In genomic region chr4:145524535-145524934, GRCh38 we compare ENCODE assay signal across 25 cellular contexts. TPM values are rescaled to one million over a fixed set of nuclear protein-coding genes. Genes with fewer than 3 reads are reported as not detected.
A peak's percentile ranks its signal among the peaks of the same experiment; 100 is the strongest.
DNase-seq lines count a peak whose midpoint lies in the region; ATAC-seq and TF ChIP-seq lines count a peak whose summit lies in the region.
"Had no signal": no experiment of that assay in that cellular context is flagged by ENCODE, and none has a peak within 500 bp of the region (broad histone marks: within the 10 kb centered on the region; RNA-seq: fewer than 3 reads in every experiment).

No MANE protein-coding gene starts in this region.

- TF ChIP-seq CTCF in DOHH2 (IDR thresholded peaks at IDR 0.05; ENCODE audit: low read depth, low read length, poor library complexity, severe bottlenecking) = no peak
- TF ChIP-seq CTCF in nephron (IDR thresholded peaks at IDR 0.05; ENCODE audit: unreplicated experiment in 3 of 3) = no peak
- TF ChIP-seq CTCF in upper lobe of left lung (IDR thresholded peaks at IDR 0.05) = no peak

- no peaks in the 10 kb centered on the region for H4K20me1 ChIP-seq in DOHH2 (ENCODE audit: control insufficient read depth, insufficient read depth, low read depth, low read length)

- H3K27ac ChIP-seq in DOHH2 (ENCODE audit: low read depth, low read length) (peak overlapping the region; percentile 96), SJCRH30 (peak overlapping the region; percentile 95), upper lobe of left lung (no peak overlapping the region)
- H3K27ac ChIP-seq: parathyroid adenoma, SJSA1, vagina had no signal

- H3K9me2 ChIP-seq in DOHH2 (replicated peaks; ENCODE audit: control insufficient read depth, low read length) = no peaks in the 10 kb centered on the region

- DNase-seq in SJCRH30 = peak; percentile 9 to 60
- DNase-seq in upper lobe of left lung = no peak
- DNase-seq in activated CD4-positive, alpha-beta T cell treated with anti-CD3 and anti-CD28 coated beads for 1 hour = no peak
- DNase-seq: activated CD4-positive, alpha-beta memory T cell treated with anti-CD3 and anti-CD28 coated beads, Interleukin-2, amount 10 ng/mL, durations not matched to agents 7 days and 5 days; activated naive CD4-positive, alpha-beta T cell treated with anti-CD3 and anti-CD28 coated beads, Interleukin-2, amount 10 ng/mL, durations not matched to agents 7 days and 5 days; activated T-cell treated with anti-CD3 and anti-CD28 coated beads, Interleukin-2, amount 50 U/mL, for 24 hours; GF-D8; H7; islet precursor cell; naive thymus-derived CD4-positive, alpha-beta T cell; NCI-H1436; NCI-H526; stimulated activated CD4-positive, alpha-beta T cell treated with anti-CD3 and anti-CD28 coated beads, Interleukin-4, amount 100 ng/mL, for 1 hour; stomach had no signal

- H3K4me1 ChIP-seq in DOHH2 (ENCODE audit: control insufficient read depth, low read length) (peaks cover 95% of the 10 kb centered on the region), SJCRH30 (peaks cover 27% of the 10 kb centered on the region), upper lobe of left lung (peaks cover 7 to 12% (median 8%) of the 10 kb centered on the region in 4 donors)
- H3K4me1 ChIP-seq: SJSA1 had no signal

- peak overlapping the region; percentile 76 to 93 (median 93) for H3K27ac Mint-ChIP-seq in nephron
- H3K27ac Mint-ChIP-seq: activated CD4-positive, alpha-beta memory T cell treated with anti-CD3 and anti-CD28 coated beads, Interleukin-2, amount 10 ng/mL, durations not matched to agents 7 days and 5 days; activated naive CD4-positive, alpha-beta T cell treated with anti-CD3 and anti-CD28 coated beads, Interleukin-2, amount 10 ng/mL, durations not matched to agents 7 days and 5 days; activated T-cell treated with anti-CD3 and anti-CD28 coated beads, Interleukin-2, amount 50 U/mL, for 24 hours; naive thymus-derived CD4-positive, alpha-beta T cell; T-helper 2 cell treated with Interferon-gamma antibody and Interleukin-4, amounts not matched to agents 5 μg/mL and 100 μg/mL, for 36 hours had no signal

- H3K36me3 ChIP-seq in DOHH2 (ENCODE audit: control insufficient read depth, low read length) (peaks cover 42% of the 10 kb centered on the region), SJCRH30 (peaks cover 2% of the 10 kb centered on the region; the same call in 1 of the 2 replicates), upper lobe of left lung (no peaks in the 10 kb centered on the region)
- H3K36me3 ChIP-seq: SJSA1, stomach, vagina had no signal

- peak overlapping the region; percentile 96 for H3K4me2 ChIP-seq in DOHH2 (ENCODE audit: low read length)
- H3K4me2 ChIP-seq: smooth muscle cell had no signal

- WGBS in upper lobe of left lung, 2 donors = 61 to 79% methylated on average over 2 of the region's 2 CpGs

- H3K9me3 ChIP-seq in DOHH2 (ENCODE audit: control insufficient read depth, insufficient read depth, low read length) (no peaks in the 10 kb centered on the region), SJCRH30 (replicated peaks) (no peaks in the 10 kb centered on the region), upper lobe of left lung (no peaks in the 10 kb centered on the region)
- H3K9me3 ChIP-seq: SJSA1, stomach, vagina had no signal

- no peak for TF ChIP-seq POLR2A in upper lobe of left lung (IDR thresholded peaks at IDR 0.05)

- H3K27me3 ChIP-seq in DOHH2 (ENCODE audit: control insufficient read depth, low read length) = no peaks in the 10 kb centered on the region
- H3K27me3 ChIP-seq in SJCRH30 = no peaks in the 10 kb centered on the region
- no peaks in the 10 kb centered on the region for H3K27me3 ChIP-seq in upper lobe of left lung
- H3K27me3 ChIP-seq: SJSA1, stomach, vagina had no signal

- peak; percentile 47 for ATAC-seq in GM21529 (IDR thresholded peaks at IDR 0.05; ENCODE audit: unreplicated experiment)
- ATAC-seq in HG03521 (IDR thresholded peaks at IDR 0.05; ENCODE audit: unreplicated experiment) = no peak
- ATAC-seq in GM21515 (IDR thresholded peaks at IDR 0.05; ENCODE audit: unreplicated experiment) = no peak
- no peak for ATAC-seq in upper lobe of left lung (ENCODE audit: low FRiP score in 2 of 2)
- ATAC-seq: naive thymus-derived CD4-positive, alpha-beta T cell had no signal

- H3K36me3 Mint-ChIP-seq in nephron (ENCODE audit: low read depth) = peaks cover 29% of the 10 kb centered on the region
- H3K36me3 Mint-ChIP-seq: activated naive CD4-positive, alpha-beta T cell treated with anti-CD3 and anti-CD28 coated beads, Interleukin-2, amount 10 ng/mL, durations not matched to agents 7 days and 5 days; naive thymus-derived CD4-positive, alpha-beta T cell had no signal

- H3K4me3 ChIP-seq in DOHH2 (ENCODE audit: low read length) (peak overlapping the region; percentile 67), SJCRH30 (peak overlapping the region; percentile 27), upper lobe of left lung (no peak overlapping the region)
- H3K4me3 ChIP-seq: SJSA1, smooth muscle cell, stomach, vagina had no signal

- no peaks in the 10 kb centered on the region for H3K9me3 Mint-ChIP-seq in nephron
- H3K9me3 Mint-ChIP-seq: activated CD4-positive, alpha-beta memory T cell treated with anti-CD3 and anti-CD28 coated beads, Interleukin-2, amount 10 ng/mL, durations not matched to agents 7 days and 5 days; activated naive CD4-positive, alpha-beta T cell treated with anti-CD3 and anti-CD28 coated beads, Interleukin-2, amount 10 ng/mL, durations not matched to agents 7 days and 5 days; activated T-cell treated with anti-CD3 and anti-CD28 coated beads, Interleukin-2, amount 50 U/mL, for 24 hours; CD14-positive monocyte; naive thymus-derived CD4-positive, alpha-beta T cell; T-helper 2 cell treated with Interferon-gamma antibody and Interleukin-4, amounts not matched to agents 5 μg/mL and 100 μg/mL, for 36 hours had no signal

- peaks cover 3% of the 10 kb centered on the region for H3K27me3 Mint-ChIP-seq in nephron (ENCODE audit: low read depth)

- peaks cover 93% of the 10 kb centered on the region for H3K79me2 ChIP-seq in DOHH2 (ENCODE audit: control insufficient read depth, low read length)

- peak overlapping the region in 1 of 3 experiments; percentile 39 for H3K4me3 Mint-ChIP-seq in nephron
- H3K4me3 Mint-ChIP-seq: activated CD4-positive, alpha-beta memory T cell treated with anti-CD3 and anti-CD28 coated beads, Interleukin-2, amount 10 ng/mL, durations not matched to agents 7 days and 5 days; activated naive CD4-positive, alpha-beta T cell treated with anti-CD3 and anti-CD28 coated beads, Interleukin-2, amount 10 ng/mL, durations not matched to agents 7 days and 5 days; activated T-cell treated with anti-CD3 and anti-CD28 coated beads, Interleukin-2, amount 50 U/mL, for 24 hours; CD14-positive monocyte; naive thymus-derived CD4-positive, alpha-beta T cell; T-helper 2 cell treated with Interferon-gamma antibody and Interleukin-4, amounts not matched to agents 5 μg/mL and 100 μg/mL, for 36 hours had no signal

- H3F3A ChIP-seq in DOHH2 (ENCODE audit: control insufficient read depth, insufficient read depth) = peaks cover 21% of the 10 kb centered on the region

- TF ChIP-seq EP300 in upper lobe of left lung (IDR thresholded peaks at IDR 0.05) = no peak

- H3K4me1 Mint-ChIP-seq in nephron = peaks cover 58% of the 10 kb centered on the region
- H3K4me1 Mint-ChIP-seq: activated CD4-positive, alpha-beta memory T cell treated with anti-CD3 and anti-CD28 coated beads, Interleukin-2, amount 10 ng/mL, durations not matched to agents 7 days and 5 days; activated naive CD4-positive, alpha-beta T cell treated with anti-CD3 and anti-CD28 coated beads, Interleukin-2, amount 10 ng/mL, durations not matched to agents 7 days and 5 days; CD14-positive monocyte had no signal

RNA-seq across cellular contexts. Expression of gene SMAD1, which starts 42.9 kb away (rescaled TPM):
- total RNA-seq in SJCRH30 (2014; rRNA removed; shearing (Covaris generic)) = 19.5 and 28.9 TPM in 2 replicates
- 10 to 100 TPM in 5 of 6 donors, 1 to 10 TPM in 1; 7.2 to 39.8 (median 21.9) TPM for total RNA-seq in upper lobe of left lung

Comparison
In these comparisons a context has a peak if more than half of its experiments do, and no peak if none do; other contexts are left out.
1. H3K27ac ChIP-seq: peak in DOHH2 (single experiment) and SJCRH30 (single experiment); none in upper lobe of left lung (0 of 4).
2. H3K4me3 ChIP-seq: peak in DOHH2 (single experiment) and SJCRH30 (single experiment); none in upper lobe of left lung (0 of 4).
3. DNase-seq: peak in SJCRH30 (2 of 2); none in upper lobe of left lung (0 of 2) and activated CD4-positive, alpha-beta T cell treated with anti-CD3 and anti-CD28 coated beads for 1 hour (single experiment).